Comparison of ENCODE assay signal across 8 cellular contexts in the genomic region with DNA sequence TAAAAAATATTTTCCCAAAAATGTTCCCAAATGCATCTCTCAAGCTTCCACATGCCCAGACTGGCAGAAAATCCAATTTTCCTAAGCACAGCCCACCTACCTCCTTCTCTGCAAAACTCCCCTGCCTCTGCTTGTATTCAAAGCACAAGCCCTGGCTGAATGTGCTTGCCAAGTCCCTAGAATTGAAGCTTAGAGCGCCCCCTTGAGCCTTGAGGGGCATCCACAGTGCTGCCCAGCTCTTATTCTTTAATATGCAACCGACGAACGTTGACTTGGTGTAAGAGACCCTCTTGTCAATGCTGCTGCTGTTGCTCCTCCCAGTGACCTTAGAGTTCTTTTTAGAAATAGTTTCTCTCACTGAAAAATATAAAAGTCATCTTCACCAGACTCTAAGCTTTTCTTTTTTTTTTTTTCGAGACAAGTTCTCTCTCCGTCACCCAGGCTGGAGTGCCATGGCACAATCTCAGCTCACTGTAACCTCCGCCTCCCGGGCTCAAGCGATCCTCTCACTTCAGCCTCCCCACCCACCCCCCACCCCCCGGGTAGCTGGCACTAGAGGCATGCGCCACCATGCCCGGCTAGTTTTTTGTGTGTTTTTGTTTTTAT.
A peak's percentile ranks its signal among the peaks of the same experiment; 100 is the strongest.
DNase-seq lines count a peak whose midpoint lies in the region; ATAC-seq and TF ChIP-seq lines count a peak whose summit lies in the region.

No MANE protein-coding gene starts in this region.

- H3K4me1 Mint-ChIP-seq in activated CD8-positive, alpha-beta T cell treated with anti-CD3 and anti-CD28 coated beads for 36 hours (ENCODE audit: low read depth): peaks cover 5% of the 10 kb centered on the region
- no peaks in the 10 kb centered on the region for H3K4me1 Mint-ChIP-seq in memory B cell

- H3K4me1 ChIP-seq in effector memory CD4-positive, alpha-beta T cell (ENCODE audit: control insufficient read depth, insufficient read depth, low read length, poor library complexity, severe bottlenecking): no peaks in the 10 kb centered on the region

- H3K9me3 ChIP-seq in effector memory CD4-positive, alpha-beta T cell (ENCODE audit: control insufficient read depth, low read length): no peaks in the 10 kb centered on the region

- DNase-seq in D341Med (ENCODE audit: low spot score) (peak; percentile 75), NCI-H82 treated with DMSO at 0.1 percent for 48 hours (lab: John Stamatoyannopoulos, UW; ENCODE audit: unreplicated experiment) (peak; percentile 71), memory B cell (ENCODE audit: low spot score in 2 of 2) (peak; percentile 75 to 76)
- peak; percentile 87 for DNase-seq in activated CD8-positive, alpha-beta T cell treated with anti-CD3 and anti-CD28 coated beads for 36 hours
- DNase-seq in effector memory CD4-positive, alpha-beta T cell: peak; percentile 23 to 63 (median 37)
- peak; percentile 27 for DNase-seq in stimulated activated CD8-positive, alpha-beta memory T cell treated with anti-CD3 and anti-CD28 coated beads, Interleukin-15, amount 100 ng/mL, for 24 hours (ENCODE audit: low read depth)

- no peak overlapping the region for H3K4me3 Mint-ChIP-seq in activated CD8-positive, alpha-beta T cell treated with anti-CD3 and anti-CD28 coated beads for 36 hours
- H3K4me3 Mint-ChIP-seq in memory B cell: no peak overlapping the region

- peak; percentile 91 for TF ChIP-seq CTCF in activated CD8-positive, alpha-beta T cell treated with anti-CD3 and anti-CD28 coated beads for 36 hours (IDR thresholded peaks at IDR 0.05)

- no peak overlapping the region for H3K27ac ChIP-seq in effector memory CD4-positive, alpha-beta T cell (ENCODE audit: insufficient read depth, low read length, poor library complexity, severe bottlenecking)

- POLR2A ChIA-PET in activated CD8-positive, alpha-beta T cell treated with anti-CD3 and anti-CD28 coated beads for 36 hours (lab: Charles Lee): no interaction called here

- H3K36me3 Mint-ChIP-seq in activated CD8-positive, alpha-beta T cell treated with anti-CD3 and anti-CD28 coated beads for 36 hours (ENCODE audit: low read depth): no peaks in the 10 kb centered on the region
- H3K36me3 Mint-ChIP-seq in memory B cell: no peaks in the 10 kb centered on the region

- H3K4me3 ChIP-seq in effector memory CD4-positive, alpha-beta T cell (ENCODE audit: insufficient read depth, low read depth, low read length, poor library complexity, severe bottlenecking): no peak overlapping the region

- no peaks in the 10 kb centered on the region for H3K36me3 ChIP-seq in effector memory CD4-positive, alpha-beta T cell (ENCODE audit: control insufficient read depth, insufficient read depth, low read length)

- no peaks in the 10 kb centered on the region for H3K9me3 Mint-ChIP-seq in activated CD8-positive, alpha-beta T cell treated with anti-CD3 and anti-CD28 coated beads for 36 hours
- H3K9me3 Mint-ChIP-seq in memory B cell: no peaks in the 10 kb centered on the region

- H3K27me3 Mint-ChIP-seq in activated CD8-positive, alpha-beta T cell treated with anti-CD3 and anti-CD28 coated beads for 36 hours: peaks cover 7% of the 10 kb centered on the region
- H3K27me3 Mint-ChIP-seq in memory B cell: peaks cover 4% of the 10 kb centered on the region

- CTCF ChIA-PET in activated CD8-positive, alpha-beta T cell treated with anti-CD3 and anti-CD28 coated beads for 36 hours (lab: Charles Lee): interaction anchor here (0.5 to 3.2 kb wide), 46 partner anchors 9 to 367 kb away, joined by 3 to 103 read pairs (median 4); no protein-coding TSS in a partner anchor

- intact Hi-C loops in activated CD8-positive, alpha-beta T cell treated with anti-CD3 and anti-CD28 coated beads for 36 hours (cut with micrococcal nuclease): loop anchor here (1.0 kb wide), 1 partner anchor 130 kb away; no protein-coding TSS in a partner anchor

- ATAC-seq in HG03103 (IDR thresholded peaks at IDR 0.05; ENCODE audit: low read depth, unreplicated experiment) (peak; percentile 52), memory B cell (ENCODE audit: low read depth) (peak; percentile 95), HG02970 (IDR thresholded peaks at IDR 0.05; ENCODE audit: low FRiP score, unreplicated experiment) (no peak)
- ATAC-seq in activated CD8-positive, alpha-beta T cell treated with anti-CD3 and anti-CD28 coated beads for 36 hours: peak; percentile 84

- H3K27ac Mint-ChIP-seq in activated CD8-positive, alpha-beta T cell treated with anti-CD3 and anti-CD28 coated beads for 36 hours: no peak overlapping the region
- no peak overlapping the region for H3K27ac Mint-ChIP-seq in memory B cell

- H3K27me3 ChIP-seq in effector memory CD4-positive, alpha-beta T cell (replicated peaks; ENCODE audit: control insufficient read depth, insufficient read depth, low read length, poor library complexity, severe bottlenecking): no peaks in the 10 kb centered on the region

Comparison
In these comparisons a context has a peak if more than half of its experiments do, and no peak if none do; other contexts are left out.
1. DNase-seq: peak in every context shown above with its lines; median percentile 87 in activated CD8-positive, alpha-beta T cell treated with anti-CD3 and anti-CD28 coated beads for 36 hours; 76 in memory B cell; 75 in D341Med; 71 in NCI-H82 treated with DMSO at 0.1 percent for 48 hours; 37 in effector memory CD4-positive, alpha-beta T cell; 27 in stimulated activated CD8-positive, alpha-beta memory T cell treated with anti-CD3 and anti-CD28 coated beads, Interleukin-15, amount 100 ng/mL, for 24 hours.